10 cellular contexts compared by ENCODE assay signal in the genomic region with DNA sequence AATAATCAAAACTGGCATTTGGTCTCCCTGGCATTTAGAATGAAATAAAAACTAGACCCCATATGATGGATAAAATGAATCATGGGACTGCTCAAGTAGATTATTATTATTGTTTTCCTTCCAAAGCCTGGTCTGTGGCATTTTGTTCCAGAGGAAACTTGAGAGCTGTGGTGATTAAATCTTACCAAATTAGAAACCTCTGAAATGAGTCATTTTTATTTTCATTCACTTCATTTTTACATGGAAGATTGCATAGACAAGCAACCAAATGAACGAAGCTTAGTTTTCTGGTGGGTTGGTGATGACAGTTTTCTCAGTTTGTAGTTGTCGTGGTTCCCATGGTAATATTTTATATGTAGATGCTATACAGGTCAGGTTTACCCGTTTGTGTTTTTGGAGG. TPM values are rescaled to one million over a fixed set of nuclear protein-coding genes. Genes with fewer than 3 reads are reported as not detected.
A peak's percentile ranks its signal among the peaks of the same experiment; 100 is the strongest.
DNase-seq lines count a peak whose midpoint lies in the region; ATAC-seq, FAIRE-seq and TF ChIP-seq lines count a peak whose summit lies in the region.
"Had no signal": no experiment of that assay in that cellular context is flagged by ENCODE, and none has a peak within 500 bp of the region (broad histone marks: within the 10 kb centered on the region; RNA-seq: fewer than 3 reads in every experiment).

No MANE protein-coding gene starts in this region.

- H3K9me3 Mint-ChIP-seq in activated CD4-positive, alpha-beta memory T cell treated with anti-CD3 and anti-CD28 coated beads for 36 hours = peaks cover 4% of the 10 kb centered on the region
- no peaks in the 10 kb centered on the region for H3K9me3 Mint-ChIP-seq in activated CD4-positive, alpha-beta memory T cell treated with anti-CD3 and anti-CD28 coated beads, Interleukin-2, amount 10 ng/mL, durations not matched to agents 7 days and 5 days
- peaks cover 7% of the 10 kb centered on the region for H3K9me3 Mint-ChIP-seq in stimulated activated memory B cell treated with anti-CD40 and anti-IgM and Interleukin-4, amounts not matched to agents 10 μg/mL and 1 μg/mL and 100 μg/mL, for 72 hours

- no peak overlapping the region for H3K4me3 Mint-ChIP-seq in activated CD4-positive, alpha-beta memory T cell treated with anti-CD3 and anti-CD28 coated beads for 36 hours
- H3K4me3 Mint-ChIP-seq in activated CD4-positive, alpha-beta memory T cell treated with anti-CD3 and anti-CD28 coated beads, Interleukin-2, amount 10 ng/mL, durations not matched to agents 7 days and 5 days = no peak overlapping the region
- no peak overlapping the region for H3K4me3 Mint-ChIP-seq in stimulated activated memory B cell treated with anti-CD40 and anti-IgM and Interleukin-4, amounts not matched to agents 10 μg/mL and 1 μg/mL and 100 μg/mL, for 72 hours

- H3K9ac ChIP-seq in GM12878 (ENCODE audit: control insufficient read depth, insufficient read depth, low read length) = no peak overlapping the region

- H3K4me2 ChIP-seq in GM12878 (ENCODE audit: control insufficient read depth, insufficient read depth) = peak overlapping the region; percentile 7; the same call in 1 of the 2 replicates

- CTCF ChIA-PET in activated CD4-positive, alpha-beta memory T cell treated with anti-CD3 and anti-CD28 coated beads for 36 hours (lab: Charles Lee) = interaction anchor here (1.0 to 2.5 kb wide), 5 partner anchors 16 to 97 kb away, joined by 5 to 8 read pairs (median 6); no protein-coding TSS in a partner anchor
- CTCF ChIA-PET in activated CD4-positive, alpha-beta memory T cell treated with anti-CD3 and anti-CD28 coated beads, Interleukin-2, amount 10 ng/mL, durations not matched to agents 7 days and 5 days (lab: Charles Lee) = interaction anchor here (1.2 to 2.0 kb wide), 2 partner anchors 15 to 18 kb away, joined by 3 to 11 read pairs; no protein-coding TSS in a partner anchor
- CTCF ChIA-PET in GM12878 (lab: Yijun Ruan, JAX) = interaction anchor here (1.2 to 1.5 kb wide), 5 partner anchors 10 to 262 kb away, joined by 3 to 5 read pairs (median 4); no protein-coding TSS in a partner anchor

- DNase-seq in activated CD4-positive, alpha-beta memory T cell treated with anti-CD3 and anti-CD28 coated beads for 36 hours = no peak
- DNase-seq in activated CD4-positive, alpha-beta memory T cell treated with anti-CD3 and anti-CD28 coated beads, Interleukin-2, amount 10 ng/mL, durations not matched to agents 7 days and 5 days = no peak
- DNase-seq in GM12878 (ENCODE audit: low read depth, low spot score) (no peak), DMS53 treated with DMSO at 0.1 percent for 48 hours (lab: John Stamatoyannopoulos, UW; ENCODE audit: unreplicated experiment) (no peak)
- no peak for DNase-seq in stimulated activated naive CD4-positive, alpha-beta T cell treated with Interleukin-2 at 50 U/mL for 16 hours (lab: John Stamatoyannopoulos, UW)
- DNase-seq in NK-92 treated with Interleukin-12 subunit alpha and Interleukin-12 subunit beta, amount 100 ng/mL, for 24 hours (lab: John Stamatoyannopoulos, UW) = no peak
- DNase-seq: head of caudate nucleus had no signal

- no peaks in the 10 kb centered on the region for H3K27me3 ChIP-seq in GM12878 (replicated peaks in 1 of 2; ENCODE audit: control insufficient read depth in 2 of 2, insufficient read depth in 2 of 2, low read length in 1 of 2)
- H3K27me3 ChIP-seq: neutrophil had no signal

- H3K79me2 ChIP-seq in GM12878 (ENCODE audit: control insufficient read depth, insufficient read depth, low read length) = no peaks in the 10 kb centered on the region; the same call in none of the 2 replicates

- no peak for TF ChIP-seq POLR2A in GM12878 (IDR thresholded peaks at IDR 0.05; ENCODE audit: low read depth, low read length)

- H2AFZ ChIP-seq in GM12878 (ENCODE audit: control insufficient read depth, low read depth, low read length) = no peak overlapping the region

- H3K27ac Mint-ChIP-seq in activated CD4-positive, alpha-beta memory T cell treated with anti-CD3 and anti-CD28 coated beads for 36 hours = peak overlapping the region; percentile 39
- no peak overlapping the region for H3K27ac Mint-ChIP-seq in activated CD4-positive, alpha-beta memory T cell treated with anti-CD3 and anti-CD28 coated beads, Interleukin-2, amount 10 ng/mL, durations not matched to agents 7 days and 5 days
- H3K27ac Mint-ChIP-seq in stimulated activated memory B cell treated with anti-CD40 and anti-IgM and Interleukin-4, amounts not matched to agents 10 μg/mL and 1 μg/mL and 100 μg/mL, for 72 hours = peak overlapping the region; percentile 40

- ATAC-seq in HG03280 (IDR thresholded peaks at IDR 0.05; ENCODE audit: unreplicated experiment) (peak; percentile 43), GM12878 (peak; percentile 67)
- ATAC-seq in stimulated activated memory B cell treated with anti-CD40 and anti-IgM and Interleukin-4, amounts not matched to agents 10 μg/mL and 1 μg/mL and 100 μg/mL, for 72 hours = peak; percentile 39

- no peaks in the 10 kb centered on the region for H3K36me3 ChIP-seq in GM12878 (ENCODE audit: control insufficient read depth in 2 of 2, insufficient read depth in 2 of 2, low read length in 1 of 2)
- H3K36me3 ChIP-seq: neutrophil had no signal

- in situ Hi-C loops in GM12878 (cut with MboI) = no loop called here

- no peak overlapping the region for H3K27ac ChIP-seq in GM12878 (ENCODE audit: control insufficient read depth, insufficient read depth)
- H3K27ac ChIP-seq: neutrophil had no signal

- peaks cover 5% of the 10 kb centered on the region; the same call in 2 of the 3 replicates for H3K9me3 ChIP-seq in GM12878 (replicated peaks; ENCODE audit: control insufficient read depth, insufficient read depth, low read length)
- H3K9me3 ChIP-seq: neutrophil had no signal

- H3K36me3 Mint-ChIP-seq in activated CD4-positive, alpha-beta memory T cell treated with anti-CD3 and anti-CD28 coated beads for 36 hours = peaks cover 5% of the 10 kb centered on the region
- H3K36me3 Mint-ChIP-seq in activated CD4-positive, alpha-beta memory T cell treated with anti-CD3 and anti-CD28 coated beads, Interleukin-2, amount 10 ng/mL, durations not matched to agents 7 days and 5 days (ENCODE audit: low read depth) = peaks cover 2% of the 10 kb centered on the region
- H3K36me3 Mint-ChIP-seq in stimulated activated memory B cell treated with anti-CD40 and anti-IgM and Interleukin-4, amounts not matched to agents 10 μg/mL and 1 μg/mL and 100 μg/mL, for 72 hours = peaks cover 6% of the 10 kb centered on the region

- no peak for TF ChIP-seq CTCF in GM12878 (IDR thresholded peaks at IDR 0.05 in 2 of 3, conservative IDR thresholded peaks at IDR 0.05 in 1 of 3; ENCODE audit: control insufficient read depth in 2 of 3, extremely low read depth in 1 of 3, insufficient read depth in 1 of 3, low read depth in 3 of 3, low read length in 3 of 3)

- TF ChIP-seq EP300 in GM12878 (IDR thresholded peaks at IDR 0.05; ENCODE audit: borderline replicate concordance in 1 of 2, control insufficient read depth in 1 of 2, low read depth in 2 of 2, low read length in 2 of 2) = no peak

- peaks cover 64% of the 10 kb centered on the region for H3K4me1 Mint-ChIP-seq in activated CD4-positive, alpha-beta memory T cell treated with anti-CD3 and anti-CD28 coated beads for 36 hours (ENCODE audit: low read depth)
- peaks cover 36% of the 10 kb centered on the region for H3K4me1 Mint-ChIP-seq in activated CD4-positive, alpha-beta memory T cell treated with anti-CD3 and anti-CD28 coated beads, Interleukin-2, amount 10 ng/mL, durations not matched to agents 7 days and 5 days
- H3K4me1 Mint-ChIP-seq in stimulated activated memory B cell treated with anti-CD40 and anti-IgM and Interleukin-4, amounts not matched to agents 10 μg/mL and 1 μg/mL and 100 μg/mL, for 72 hours = peaks cover 21% of the 10 kb centered on the region

- no peaks in the 10 kb centered on the region for H3K27me3 Mint-ChIP-seq in activated CD4-positive, alpha-beta memory T cell treated with anti-CD3 and anti-CD28 coated beads for 36 hours
- no peaks in the 10 kb centered on the region for H3K27me3 Mint-ChIP-seq in activated CD4-positive, alpha-beta memory T cell treated with anti-CD3 and anti-CD28 coated beads, Interleukin-2, amount 10 ng/mL, durations not matched to agents 7 days and 5 days
- peaks cover 9% of the 10 kb centered on the region for H3K27me3 Mint-ChIP-seq in stimulated activated memory B cell treated with anti-CD40 and anti-IgM and Interleukin-4, amounts not matched to agents 10 μg/mL and 1 μg/mL and 100 μg/mL, for 72 hours

- no peak for TF ChIP-seq RAD21 in GM12878 (IDR thresholded peaks at IDR 0.05; ENCODE audit: insufficient read depth, low read depth, low read length)

- 0 out of 2 replicates have a peak, but pooled peaks cover 5% of the 10 kb centered on the region for H3K4me1 ChIP-seq in GM12878 (ENCODE audit: control insufficient read depth, insufficient read depth, low read length)

- POLR2A ChIA-PET in activated CD4-positive, alpha-beta memory T cell treated with anti-CD3 and anti-CD28 coated beads for 36 hours (lab: Charles Lee) = interaction anchor here (0.6 to 1.9 kb wide), 7 partner anchors 14 to 342 kb away, joined by 3 to 19 read pairs (median 3); a partner anchor contains a TSS
- POLR2A ChIA-PET in activated CD4-positive, alpha-beta memory T cell treated with anti-CD3 and anti-CD28 coated beads, Interleukin-2, amount 10 ng/mL, durations not matched to agents 7 days and 5 days (lab: Charles Lee) = interaction anchor here (0.8 kb wide), 1 partner anchor 16 kb away, joined by 3 read pairs; no protein-coding TSS in a partner anchor
- POLR2A ChIA-PET in GM12878 (lab: Charles Lee) = interaction anchor here (0.9 to 1.5 kb wide), 2 partner anchors 16 kb away, joined by 3 read pairs; no protein-coding TSS in a partner anchor

- intact Hi-C loops in activated CD4-positive, alpha-beta memory T cell treated with anti-CD3 and anti-CD28 coated beads for 36 hours (cut with micrococcal nuclease) = loop anchor here (1.0 to 10.0 kb wide), 7 partner anchors 10 to 446 kb away; a partner anchor contains a TSS
- intact Hi-C loops in GM12878 (cut with micrococcal nuclease; ENCODE audit: unreplicated experiment) = no loop called here

- SMC1A ChIA-PET in GM12878 (lab: Charles Lee; ENCODE audit: uncharacterized antibody, unreplicated experiment) = interaction anchor here (0.8 to 1.4 kb wide), 3 partner anchors 21 to 361 kb away, joined by 3 to 5 read pairs (median 4); no protein-coding TSS in a partner anchor

- no peak overlapping the region for H3K4me3 ChIP-seq in GM12878

- RAD21 ChIA-PET in GM12878 (lab: Charles Lee; ENCODE audit: unreplicated experiment) = interaction anchor here (0.8 to 1.5 kb wide), 3 partner anchors 10 to 361 kb away, joined by 3 read pairs; no protein-coding TSS in a partner anchor

- no peak for FAIRE-seq in GM12878 (lab: Jason Lieb, UNC)

- no TSS peak for BruUV-seq in GM12878 (replicated peaks; lab: Mats Ljungman, UMichigan)

- WGBS in GM12878 (ENCODE audit: insufficient coverage, insufficient replicate concordance, low lambda C conversion rate, missing lambda C conversion rate) = 0% methylated on average over 3 of the region's 3 CpGs

- no peaks in the 10 kb centered on the region for H4K20me1 ChIP-seq in GM12878 (ENCODE audit: control insufficient read depth, insufficient read depth)

RNA-seq across cellular contexts. Expression of a gene that starts 23.4 kb away (rescaled TPM):
- total RNA-seq in activated CD4-positive, alpha-beta memory T cell treated with anti-CD3 and anti-CD28 coated beads for 36 hours = 10 to 100 TPM; 41.6 to 43.7 TPM
- 10 to 100 TPM; 45.8 to 46.2 TPM for total RNA-seq in activated CD4-positive, alpha-beta memory T cell treated with anti-CD3 and anti-CD28 coated beads, Interleukin-2, amount 10 ng/mL, durations not matched to agents 7 days and 5 days
- total RNA-seq in GM12878 (2013; cell fraction: nucleolus; rRNA removed) = 281 and 287 TPM in 2 replicates
- 15.0 and 15.5 TPM in 2 replicates for total RNA-seq in GM12878 (2014; rRNA removed)
- 15.9 and 18.0 TPM in 2 replicates for total RNA-seq in GM12878 (2014; rRNA removed; fragmentation: Illumina TruSeq; extraction: Trizol)
- total RNA-seq in GM12878 (2021) = 21.3 and 23.0 TPM in 2 replicates
- polyA plus RNA-seq in GM12878 (2011; ENCODE audit: low read depth) = 24.4 TPM
- 72.5 and 103 TPM in 2 replicates for polyA plus RNA-seq in GM12878 (2011; rRNA removed)
- polyA plus RNA-seq in GM12878 (2011; cell fraction: cytosol; rRNA removed) = 23.6 and 31.0 TPM in 2 replicates
- polyA plus RNA-seq in GM12878 (2011; cell fraction: nucleus; rRNA removed) = 80.9 and 98.5 TPM in 2 replicates
- polyA plus RNA-seq in GM12878 (2012) = 25.9 and 36.5 TPM in 2 replicates
- polyA plus RNA-seq in GM12878 (2014; fragmentation: Illumina TruSeq; extraction: Trizol) = 15.8 and 22.1 TPM in 2 replicates
- 1 to 10 TPM; 5.5 to 7.4 TPM for polyA plus RNA-seq in GM12878 (2014; fragmentation: Nextera tagmentation; extraction: Ambion mirVana)
- polyA plus RNA-seq in GM12878 (2014; rRNA removed) = 12.6 and 14.4 TPM in 2 replicates
- polyA plus RNA-seq in GM12878 (2016; fragmentation: Nextera tagmentation; extraction: Ambion mirVana) = 10 to 100 TPM; 13.2 to 16.1 TPM
- polyA minus RNA-seq in GM12878 (2011; rRNA and poly(A)+ RNA removed) = 83.0 and 86.2 TPM in 2 replicates
- polyA minus RNA-seq in GM12878 (2011; cell fraction: cytosol; rRNA and poly(A)+ RNA removed) = 16.5 and 23.9 TPM in 2 replicates
- 165 and 182 TPM in 2 replicates for polyA minus RNA-seq in GM12878 (2011; cell fraction: nucleus; rRNA and poly(A)+ RNA removed)
